In the genomic region with DNA sequence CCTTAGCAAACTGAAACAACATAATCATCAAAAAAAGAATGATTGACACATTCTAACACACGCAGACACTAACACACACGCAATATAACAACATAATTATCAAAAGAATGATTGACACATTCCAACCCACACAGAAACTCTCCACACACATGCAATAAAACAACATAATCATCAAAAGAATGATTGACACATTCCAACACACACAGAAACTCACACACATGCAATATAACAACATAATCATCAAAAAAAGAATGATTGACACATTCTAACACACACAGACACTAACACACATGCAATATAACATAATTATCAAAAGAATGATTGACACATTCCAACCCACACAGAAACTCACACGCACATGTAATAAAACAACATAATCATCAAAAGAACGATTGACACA, we compare ENCODE assay signal across 25 cellular contexts.
DNase-seq lines count a peak whose midpoint lies in the region; ATAC-seq, FAIRE-seq and TF ChIP-seq lines count a peak whose summit lies in the region.
"Had no signal": no experiment of that assay in that cellular context is flagged by ENCODE, and none has a peak within 500 bp of the region (broad histone marks: within the 10 kb centered on the region; RNA-seq: fewer than 3 reads in every experiment).

No MANE protein-coding gene starts in this region.

- H3K27me3 Mint-ChIP-seq in astrocyte (ENCODE audit: low read depth, unreplicated experiment) (no peaks in the 10 kb centered on the region), chondrocyte (ENCODE audit: low read depth) (no peaks in the 10 kb centered on the region)
- peaks cover 3% of the 10 kb centered on the region for H3K27me3 Mint-ChIP-seq in activated T-helper 17 cell treated with anti-CD3 and anti-CD28 coated beads, Interleukin-2, amount 50 U/mL, for 72 hours
- H3K27me3 Mint-ChIP-seq: B cell; CD4-positive, CD25-positive, alpha-beta regulatory T cell had no signal

- H4K20me1 ChIP-seq in HepG2 (ENCODE audit: insufficient read depth, low read length), result no peaks in the 10 kb centered on the region
- no peaks in the 10 kb centered on the region for H4K20me1 ChIP-seq in astrocyte (ENCODE audit: insufficient read depth, low read length)
- H4K20me1 ChIP-seq in GM23248 (ENCODE audit: insufficient read depth), result no peaks in the 10 kb centered on the region
- H4K20me1 ChIP-seq: BLaER1 had no signal

- TF ChIP-seq CTCF in HepG2 (CRISPR knock-in tag; IDR thresholded peaks at IDR 0.05) (no peak), right lobe of liver (IDR thresholded peaks at IDR 0.05) (no peak), astrocyte (IDR thresholded peaks at IDR 0.05; ENCODE audit: insufficient read depth, low read depth, low read length) (no peak), chondrocyte (IDR thresholded peaks at IDR 0.05) (no peak)

- H3K4me2 ChIP-seq in HepG2 (ENCODE audit: low read depth, low read length) (no peak overlapping the region), astrocyte (ENCODE audit: low read length) (no peak overlapping the region), GM23248 (ENCODE audit: unreplicated experiment) (no peak overlapping the region)
- H3K4me2 ChIP-seq: BLaER1, GM23338 had no signal

- intact Hi-C loops in HepG2 (cut with micrococcal nuclease; ENCODE audit: unreplicated experiment), result no loop called here
- intact Hi-C loops in right lobe of liver (cut with DNase I), result no loop called here

- DNase-seq in HepG2 (ENCODE audit: low spot score) (no peak), right lobe of liver (no peak), astrocyte (ENCODE audit: low read depth) (no peak), chondrocyte (ENCODE audit: low spot score) (no peak), NCI-H2029 treated with DMSO at 0.1 percent for 48 hours (lab: John Stamatoyannopoulos, UW) (no peak), T-helper 9 cell (no peak), GM23248 (no peak)
- DNase-seq: Caco-2; CD4-positive, CD25-positive, alpha-beta regulatory T cell; CD8-positive, alpha-beta T cell; DMS153; DMS79; EL; GDM1; H9; HFFc6 had no signal

- H3K4me3 Mint-ChIP-seq in astrocyte (ENCODE audit: unreplicated experiment) (no peak overlapping the region), chondrocyte (ENCODE audit: unreplicated experiment) (no peak overlapping the region)
- H3K4me3 Mint-ChIP-seq in activated T-helper 17 cell treated with anti-CD3 and anti-CD28 coated beads, Interleukin-2, amount 50 U/mL, for 72 hours, result no peak overlapping the region
- H3K4me3 Mint-ChIP-seq: B cell; CD4-positive, CD25-positive, alpha-beta regulatory T cell; CD8-positive, alpha-beta T cell; GM23338; H9; HFFc6 had no signal

- H3K27me3 ChIP-seq in HepG2 (ENCODE audit: control insufficient read depth in 1 of 2, insufficient read depth in 2 of 2, low read length in 2 of 2), result peaks cover 3 to 53% of the 10 kb centered on the region in 2 experiments
- H3K27me3 ChIP-seq in right lobe of liver, result no peaks in the 10 kb centered on the region
- H3K27me3 ChIP-seq in astrocyte (ENCODE audit: insufficient read depth, low read length), result no peaks in the 10 kb centered on the region
- H3K27me3 ChIP-seq in GM23248 (replicated peaks; ENCODE audit: insufficient read depth), result no peaks in the 10 kb centered on the region
- H3K27me3 ChIP-seq: BLaER1 had no signal

- in situ Hi-C loops in HepG2 (cut with HindIII; ENCODE audit: extremely low pct_ligation_motif_present, low pct_unique_long_range_greater_than_20kb), result no loop called here
- in situ Hi-C loops in GM23248 (cut with MboI), result no loop called here

- H3K9me3 Mint-ChIP-seq in astrocyte (ENCODE audit: unreplicated experiment) (peaks cover 11% of the 10 kb centered on the region), chondrocyte (ENCODE audit: low read depth) (peaks cover 33% of the 10 kb centered on the region)
- no peaks in the 10 kb centered on the region for H3K9me3 Mint-ChIP-seq in activated T-helper 17 cell treated with anti-CD3 and anti-CD28 coated beads, Interleukin-2, amount 50 U/mL, for 72 hours
- H3K9me3 Mint-ChIP-seq: CD8-positive, alpha-beta T cell; GM23338; HFFc6 had no signal

- POLR2A ChIA-PET in HepG2 (lab: Yijun Ruan, JAX), result no interaction called here

- no peaks in the 10 kb centered on the region for H3K9me2 ChIP-seq in GM23248 (ENCODE audit: insufficient read depth)

- no peaks in the 10 kb centered on the region for H3K36me3 Mint-ChIP-seq in astrocyte (ENCODE audit: low read depth, unreplicated experiment)
- peaks cover 17% of the 10 kb centered on the region for H3K36me3 Mint-ChIP-seq in chondrocyte (ENCODE audit: low read depth)
- no peaks in the 10 kb centered on the region for H3K36me3 Mint-ChIP-seq in activated T-helper 17 cell treated with anti-CD3 and anti-CD28 coated beads, Interleukin-2, amount 50 U/mL, for 72 hours (ENCODE audit: low read depth)
- H3K36me3 Mint-ChIP-seq: CD4-positive, CD25-positive, alpha-beta regulatory T cell; CD8-positive, alpha-beta T cell had no signal

- H3K4me1 Mint-ChIP-seq in astrocyte (ENCODE audit: low read depth, unreplicated experiment), result peaks cover 13% of the 10 kb centered on the region
- H3K4me1 Mint-ChIP-seq in chondrocyte (ENCODE audit: low read depth), result peaks cover 33% of the 10 kb centered on the region
- no peaks in the 10 kb centered on the region for H3K4me1 Mint-ChIP-seq in activated T-helper 17 cell treated with anti-CD3 and anti-CD28 coated beads, Interleukin-2, amount 50 U/mL, for 72 hours
- H3K4me1 Mint-ChIP-seq: B cell; CD4-positive, CD25-positive, alpha-beta regulatory T cell; GM23338 had no signal

- ATAC-seq in HepG2 (no peak), right lobe of liver (no peak)
- ATAC-seq in activated T-helper 17 cell treated with anti-CD3 and anti-CD28 coated beads, Interleukin-2, amount 50 U/mL, for 72 hours (replicated peaks), result no peak
- ATAC-seq: CD8-positive, alpha-beta T cell; GM23338; HCT116 had no signal

- BruUV-seq in HepG2 (replicated peaks; lab: Mats Ljungman, UMichigan), result no TSS peak

- 5% methylated on average over 4 of the region's 4 CpGs for WGBS in HepG2 (ENCODE audit: low lambda C conversion rate)
- WGBS in right lobe of liver (ENCODE audit: insufficient coverage, low coverage, low lambda C conversion rate, missing lambda C conversion rate), result 63% methylated on average over 4 of the region's 4 CpGs
- WGBS in GM23248 (ENCODE audit: low coverage in 1 of 2, low lambda C conversion rate in 2 of 2, missing lambda C conversion rate in 2 of 2), 2 experiments, result 95 to 96% methylated on average over 4 of the region's 4 CpGs

- TF ChIP-seq POLR2A in HepG2 (IDR thresholded peaks at IDR 0.05; ENCODE audit: insufficient read depth in 1 of 2, low read depth in 2 of 2, low read length in 2 of 2) (no peak), right lobe of liver (IDR thresholded peaks at IDR 0.05) (no peak)

- no peaks in the 10 kb centered on the region for H3K36me3 ChIP-seq in HepG2 (replicated peaks in 1 of 2; ENCODE audit: control insufficient read depth in 1 of 2, insufficient read depth in 2 of 2, low read length in 2 of 2)
- H3K36me3 ChIP-seq in right lobe of liver, result no peaks in the 10 kb centered on the region
- H3K36me3 ChIP-seq in astrocyte (ENCODE audit: insufficient read depth, low read length), result no peaks in the 10 kb centered on the region
- no peaks in the 10 kb centered on the region for H3K36me3 ChIP-seq in GM23248 (ENCODE audit: low read depth)
- H3K36me3 ChIP-seq: BLaER1 had no signal

- H3K4me3 ChIP-seq in HepG2 (replicated peaks in 1 of 3; ENCODE audit: insufficient read depth in 1 of 3, low read depth in 2 of 3, low read length in 3 of 3) (no peak overlapping the region), right lobe of liver (no peak overlapping the region), astrocyte (ENCODE audit: insufficient read depth, low read depth, low read length) (no peak overlapping the region), GM23248 (no peak overlapping the region)
- H3K4me3 ChIP-seq: BLaER1, GM23338 had no signal

- CTCF ChIA-PET in HepG2 (lab: Yijun Ruan, JAX; ENCODE audit: low intra/inter-chr PET ratio, low total read pairs), result no interaction called here

- TF ChIP-seq EP300 in HepG2 (IDR thresholded peaks at IDR 0.05; ENCODE audit: low read depth in 2 of 2, low read length in 2 of 2), result no peak
- no peak for TF ChIP-seq EP300 in HepG2 (CRISPR knock-in tag; IDR thresholded peaks at IDR 0.05; ENCODE audit: borderline replicate concordance)

- H3K27ac ChIP-seq in HepG2 (ENCODE audit: extremely low read length, insufficient read depth, low read length) (no peak overlapping the region), right lobe of liver (no peak overlapping the region), astrocyte (ENCODE audit: low read depth, low read length) (no peak overlapping the region), GM23248 (no peak overlapping the region)
- H3K27ac ChIP-seq: 22Rv1, BLaER1, C4-2B had no signal

- FAIRE-seq in HepG2 (lab: Jason Lieb, UNC) (no peak), astrocyte (lab: Jason Lieb, UNC) (peak; percentile 37)
- FAIRE-seq: A204.1, GM12892 had no signal

- TF ChIP-seq RAD21 in HepG2 (CRISPR knock-in tag; IDR thresholded peaks at IDR 0.05), result no peak

- H3K27ac Mint-ChIP-seq in astrocyte (ENCODE audit: unreplicated experiment) (peak overlapping the region; percentile 13), chondrocyte (ENCODE audit: unreplicated experiment) (peak overlapping the region; percentile 90)
- no peak overlapping the region for H3K27ac Mint-ChIP-seq in activated T-helper 17 cell treated with anti-CD3 and anti-CD28 coated beads, Interleukin-2, amount 50 U/mL, for 72 hours
- H3K27ac Mint-ChIP-seq: B cell; CD4-positive, CD25-positive, alpha-beta regulatory T cell; CD8-positive, alpha-beta T cell; H9; HFFc6 had no signal

- H3K9ac ChIP-seq in HepG2 (ENCODE audit: insufficient read depth, low read depth, low read length) (no peak overlapping the region), astrocyte (ENCODE audit: low read length) (no peak overlapping the region), GM23248 (no peak overlapping the region)
- H3K9ac ChIP-seq: BLaER1 had no signal

- H3K79me2 ChIP-seq in HepG2 (ENCODE audit: insufficient read depth, low read length) (no peaks in the 10 kb centered on the region), astrocyte (ENCODE audit: insufficient read depth, low read length) (no peaks in the 10 kb centered on the region), GM23248 (ENCODE audit: insufficient read depth) (no peaks in the 10 kb centered on the region)

- H2AFZ ChIP-seq in HepG2 (ENCODE audit: low read length) (no peak overlapping the region), astrocyte (ENCODE audit: low read depth, low read length) (no peak overlapping the region), GM23248 (no peak overlapping the region)
- H2AFZ ChIP-seq: GM23338 had no signal

- no peaks in the 10 kb centered on the region for H3K4me1 ChIP-seq in HepG2 (ENCODE audit: insufficient read depth, low read length)
- H3K4me1 ChIP-seq in right lobe of liver, result no peaks in the 10 kb centered on the region
- peaks cover 4% of the 10 kb centered on the region for H3K4me1 ChIP-seq in astrocyte (ENCODE audit: insufficient read depth, low read length)
- H3K4me1 ChIP-seq in GM23248 (ENCODE audit: insufficient read depth), result no peaks in the 10 kb centered on the region
- H3K4me1 ChIP-seq: BLaER1, Caco-2 had no signal

- no peaks in the 10 kb centered on the region for H3K9me3 ChIP-seq in HepG2 (ENCODE audit: low read length)
- no peaks in the 10 kb centered on the region for H3K9me3 ChIP-seq in right lobe of liver
- no peaks in the 10 kb centered on the region for H3K9me3 ChIP-seq in astrocyte (ENCODE audit: insufficient read depth, low read depth, low read length)
- no peaks in the 10 kb centered on the region for H3K9me3 ChIP-seq in GM23248 (ENCODE audit: low read depth)
- H3K9me3 ChIP-seq: BLaER1, Caco-2 had no signal

- no peaks in the 10 kb centered on the region for H3F3A ChIP-seq in GM23248 (ENCODE audit: insufficient read depth)
